15 cellular contexts compared by ENCODE assay signal in the genomic region with DNA sequence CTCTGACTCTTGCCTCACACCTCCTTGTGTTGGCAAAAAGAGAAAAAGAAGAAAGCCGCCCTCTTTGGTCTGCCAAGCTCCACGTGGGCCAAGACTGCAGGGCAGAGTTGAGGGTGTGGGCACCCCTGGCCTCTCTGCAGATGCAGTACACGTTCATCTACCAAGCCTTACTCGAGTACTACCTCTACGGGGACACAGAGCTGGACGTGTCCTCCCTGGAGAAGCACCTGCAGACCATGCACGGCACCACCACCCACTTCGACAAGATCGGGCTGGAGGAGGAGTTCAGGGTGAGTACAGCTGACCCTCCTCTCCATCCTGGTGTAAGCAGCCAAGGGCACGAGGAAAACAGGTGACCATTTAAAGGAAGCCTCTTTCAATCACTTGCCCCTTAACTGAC.
"Had no signal": no experiment of that assay in that cellular context is flagged by ENCODE, and none has a peak within 500 bp of the region (broad histone marks: within the 10 kb centered on the region; RNA-seq: fewer than 3 reads in every experiment).

No MANE protein-coding gene starts in this region.

- H3K4me3 Mint-ChIP-seq: activated naive CD8-positive, alpha-beta T cell; immature natural killer cell; mesothelial cell of epicardium; neural crest cell; stimulated activated naive B cell treated with anti-CD40 and anti-IgM and Interleukin-4, amounts not matched to agents 10 μg/mL and 1 μg/mL and 100 μg/mL, for 72 hours had no signal

- H3K9me3 Mint-ChIP-seq: stimulated activated naive B cell treated with anti-CD40 and anti-IgM and Interleukin-4, amounts not matched to agents 10 μg/mL and 1 μg/mL and 100 μg/mL, for 72 hours had no signal

- FAIRE-seq: frontal cortex had no signal

- H3K9me3 ChIP-seq: heart left ventricle, tibial artery, vagina had no signal

- H3K4me3 ChIP-seq: heart left ventricle, tibial artery, vagina had no signal

- H3K27me3 ChIP-seq: heart left ventricle, tibial artery, vagina had no signal

- ATAC-seq: stimulated activated naive B cell treated with anti-CD40 and anti-IgM and Interleukin-4, amounts not matched to agents 10 μg/mL and 1 μg/mL and 100 μg/mL, for 72 hours had no signal

- H3K27me3 Mint-ChIP-seq: activated naive CD8-positive, alpha-beta T cell; stimulated activated naive B cell treated with anti-CD40 and anti-IgM and Interleukin-4, amounts not matched to agents 10 μg/mL and 1 μg/mL and 100 μg/mL, for 72 hours had no signal

- H3K4me1 Mint-ChIP-seq: mesothelial cell of epicardium, neural crest cell had no signal

- H3K27ac ChIP-seq: heart left ventricle, tibial artery, vagina had no signal

- DNase-seq: activated CD4-positive, alpha-beta T cell treated with anti-CD3 and anti-CD28 coated beads, Interleukin-2, amount 50 U/mL, for 1 hour; amniotic stem cell; cortex of kidney; effector CD8-positive, alpha-beta T cell; immature natural killer cell; stimulated activated CD4-positive, alpha-beta T cell treated with anti-CD3 and anti-CD28 coated beads, Interleukin-15, amount 100 ng/mL, for 24 hours; stimulated activated CD4-positive, alpha-beta T cell treated with anti-CD3 and anti-CD28 coated beads, Interleukin-4, amount 100 ng/mL, for 1 hour; stimulated activated naive B cell treated with anti-CD40 and anti-IgM and Interleukin-4, amounts not matched to agents 10 μg/mL and 1 μg/mL and 100 μg/mL, for 72 hours had no signal

- H3K27ac Mint-ChIP-seq: activated naive CD8-positive, alpha-beta T cell; mesothelial cell of epicardium; stimulated activated naive B cell treated with anti-CD40 and anti-IgM and Interleukin-4, amounts not matched to agents 10 μg/mL and 1 μg/mL and 100 μg/mL, for 72 hours had no signal
